In the genomic region with DNA sequence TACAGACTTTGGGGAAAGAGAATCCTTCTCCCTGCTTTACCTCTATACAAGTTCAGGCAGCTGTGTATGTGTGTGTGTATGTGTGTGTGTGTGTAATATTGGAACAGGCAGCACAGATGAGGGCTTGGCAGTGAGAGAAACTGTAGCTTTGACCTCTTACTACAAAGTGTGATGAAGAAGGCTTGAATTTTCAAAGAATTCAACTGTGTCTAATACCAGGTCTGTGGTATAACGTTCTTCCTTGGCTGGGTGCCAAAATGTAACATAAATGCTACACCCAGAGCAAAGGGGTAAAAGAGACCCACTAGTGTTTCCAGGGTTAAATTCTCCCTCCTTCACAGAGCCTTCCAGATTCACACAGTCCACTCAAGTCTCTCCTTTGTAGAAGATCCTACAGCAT, we compare ENCODE assay signal across 9 cellular contexts. TPM values are rescaled to one million over a fixed set of nuclear protein-coding genes. Genes with fewer than 3 reads are reported as not detected.
DNase-seq lines count a peak whose midpoint lies in the region; ATAC-seq lines count a peak whose summit lies in the region.
"Had no signal": no experiment of that assay in that cellular context is flagged by ENCODE, and none has a peak within 500 bp of the region (broad histone marks: within the 10 kb centered on the region; RNA-seq: fewer than 3 reads in every experiment).

No MANE protein-coding gene starts in this region.

- POLR2A ChIA-PET in activated CD4-positive, alpha-beta memory T cell treated with anti-CD3 and anti-CD28 coated beads, Interleukin-2, amount 10 ng/mL, durations not matched to agents 7 days and 5 days (lab: Charles Lee): no interaction called here

- H3K9me3 Mint-ChIP-seq in activated CD4-positive, alpha-beta memory T cell treated with anti-CD3 and anti-CD28 coated beads, Interleukin-2, amount 10 ng/mL, durations not matched to agents 7 days and 5 days: peaks cover 15% of the 10 kb centered on the region

- H3K27ac ChIP-seq in muscle layer of duodenum (ENCODE audit: low read length) (peak overlapping the region; percentile 4), mesendoderm (ENCODE audit: low read depth, low read length) (no peak overlapping the region)

- H3K36me3 ChIP-seq in muscle layer of duodenum (ENCODE audit: control insufficient read depth in 1 of 2, insufficient read depth in 2 of 2, low read length in 2 of 2) (no peaks in the 10 kb centered on the region), mesendoderm (ENCODE audit: control insufficient read depth, insufficient read depth, low read length) (no peaks in the 10 kb centered on the region)

- no peaks in the 10 kb centered on the region for H3K27me3 Mint-ChIP-seq in activated CD4-positive, alpha-beta memory T cell treated with anti-CD3 and anti-CD28 coated beads, Interleukin-2, amount 10 ng/mL, durations not matched to agents 7 days and 5 days

- no peak overlapping the region for H3K4me3 Mint-ChIP-seq in activated CD4-positive, alpha-beta memory T cell treated with anti-CD3 and anti-CD28 coated beads, Interleukin-2, amount 10 ng/mL, durations not matched to agents 7 days and 5 days

- H3K36me3 Mint-ChIP-seq in activated CD4-positive, alpha-beta memory T cell treated with anti-CD3 and anti-CD28 coated beads, Interleukin-2, amount 10 ng/mL, durations not matched to agents 7 days and 5 days (ENCODE audit: low read depth): peaks cover 8% of the 10 kb centered on the region

- no peak overlapping the region for H4K8ac ChIP-seq in mesendoderm (ENCODE audit: low read depth, low read length)

- CTCF ChIA-PET in activated CD4-positive, alpha-beta memory T cell treated with anti-CD3 and anti-CD28 coated beads, Interleukin-2, amount 10 ng/mL, durations not matched to agents 7 days and 5 days (lab: Charles Lee): no interaction called here

- DNase-seq in ELR (ENCODE audit: low read depth) (peak; percentile 8), mesendoderm (no peak)
- DNase-seq in activated CD4-positive, alpha-beta memory T cell treated with anti-CD3 and anti-CD28 coated beads, Interleukin-2, amount 10 ng/mL, durations not matched to agents 7 days and 5 days: no peak
- DNase-seq: NCI-H526 treated with DMSO at 0.1 percent for 48 hours had no signal

- no peaks in the 10 kb centered on the region for H3K27me3 ChIP-seq in muscle layer of duodenum (ENCODE audit: low read depth, low read length)
- no peaks in the 10 kb centered on the region for H3K27me3 ChIP-seq in mesendoderm (ENCODE audit: insufficient read depth, low read length, poor library complexity)

- H3K4ac ChIP-seq in mesendoderm (ENCODE audit: low read depth, low read length): no peak overlapping the region

- no peaks in the 10 kb centered on the region for H3K9me3 ChIP-seq in muscle layer of duodenum (ENCODE audit: control insufficient read depth in 1 of 2, low read length in 2 of 2)

- no peaks in the 10 kb centered on the region for H3K4me1 ChIP-seq in muscle layer of duodenum (ENCODE audit: control insufficient read depth in 1 of 2, insufficient read depth in 2 of 2, low read length in 2 of 2)
- no peaks in the 10 kb centered on the region for H3K4me1 ChIP-seq in mesendoderm (ENCODE audit: control insufficient read depth, low read depth, low read length)

- no peak overlapping the region for H2BK5ac ChIP-seq in mesendoderm (ENCODE audit: low read length)

- no peak overlapping the region for H3K9ac ChIP-seq in mesendoderm (ENCODE audit: low read length)

- H3K4me3 ChIP-seq in muscle layer of duodenum (ENCODE audit: low read depth in 1 of 2, low read length in 2 of 2) (no peak overlapping the region), mesendoderm (ENCODE audit: low read length) (no peak overlapping the region)

- peak overlapping the region; percentile 78 for H3K27ac Mint-ChIP-seq in activated CD4-positive, alpha-beta memory T cell treated with anti-CD3 and anti-CD28 coated beads, Interleukin-2, amount 10 ng/mL, durations not matched to agents 7 days and 5 days

- H3K79me1 ChIP-seq in mesendoderm (ENCODE audit: low read length): no peaks in the 10 kb centered on the region

- H3K56ac ChIP-seq in mesendoderm (ENCODE audit: low read length): no peak overlapping the region

- ATAC-seq in HG02759 (IDR thresholded peaks at IDR 0.05; ENCODE audit: unreplicated experiment) (peak; percentile 22), GM18517 (IDR thresholded peaks at IDR 0.05; ENCODE audit: unreplicated experiment) (no peak), HG03175 (IDR thresholded peaks at IDR 0.05; ENCODE audit: unreplicated experiment) (no peak), GM19324 (IDR thresholded peaks at IDR 0.05; ENCODE audit: low FRiP score, unreplicated experiment) (no peak)

- H3K79me2 ChIP-seq in mesendoderm (ENCODE audit: control insufficient read depth, insufficient read depth, low read length): no peaks in the 10 kb centered on the region

- peaks cover 50% of the 10 kb centered on the region for H3K4me1 Mint-ChIP-seq in activated CD4-positive, alpha-beta memory T cell treated with anti-CD3 and anti-CD28 coated beads, Interleukin-2, amount 10 ng/mL, durations not matched to agents 7 days and 5 days

- no peak overlapping the region for H2BK120ac ChIP-seq in mesendoderm (ENCODE audit: low read depth, low read length)

- no peak overlapping the region for H4K5ac ChIP-seq in mesendoderm (ENCODE audit: low read length)

- H2BK15ac ChIP-seq in mesendoderm (replicated peaks; ENCODE audit: low read depth): no peak overlapping the region

- H2AK5ac ChIP-seq in mesendoderm (ENCODE audit: low read length): no peak overlapping the region

- H3K4me2 ChIP-seq in mesendoderm (ENCODE audit: low read length): no peak overlapping the region

- WGBS in mesendoderm (ENCODE audit: extremely low coverage, insufficient coverage, low lambda C conversion rate): no CpG with 5 or more reads among the region's 1 CpG

- no peak overlapping the region for H3K23ac ChIP-seq in mesendoderm (ENCODE audit: low read length)

- H3K18ac ChIP-seq in mesendoderm (ENCODE audit: low read length): no peak overlapping the region

RNA-seq across cellular contexts. Expression of a gene that starts 51.1 kb away (rescaled TPM):
- 1 to 10 TPM; 1.4 to 1.7 TPM for total RNA-seq in activated CD4-positive, alpha-beta memory T cell treated with anti-CD3 and anti-CD28 coated beads, Interleukin-2, amount 10 ng/mL, durations not matched to agents 7 days and 5 days
- polyA plus RNA-seq in mesendoderm (2013, experiment 1 of 2): 25.6 TPM
- polyA plus RNA-seq in mesendoderm (2013, experiment 2 of 2): 26.4 TPM
